11 cellular contexts compared by ENCODE assay signal in genomic region chr11:86990520-86990919, GRCh38. TPM values are rescaled to one million over a fixed set of nuclear protein-coding genes. Genes with fewer than 3 reads are reported as not detected.
DNase-seq lines count a peak whose midpoint lies in the region; FAIRE-seq and TF ChIP-seq lines count a peak whose summit lies in the region.
"Had no signal": no experiment of that assay in that cellular context is flagged by ENCODE, and none has a peak within 500 bp of the region (broad histone marks: within the 10 kb centered on the region; RNA-seq: fewer than 3 reads in every experiment).

No MANE protein-coding gene starts in this region.

- H3K27ac ChIP-seq in GM23248 (no peak overlapping the region), RWPE1 (no peak overlapping the region), trophoblast cell (ENCODE audit: low read depth, low read length) (no peak overlapping the region)

- peaks cover 15% of the 10 kb centered on the region for H3K4me1 ChIP-seq in GM23248 (ENCODE audit: insufficient read depth)
- H3K4me1 ChIP-seq in trophoblast cell (ENCODE audit: control insufficient read depth in 1 of 2, insufficient read depth in 2 of 2, low read length in 2 of 2) = peaks cover 5 to 7% of the 10 kb centered on the region in 2 experiments

- H3K79me1 ChIP-seq in trophoblast cell (ENCODE audit: low read length) = no peaks in the 10 kb centered on the region

- DNase-seq in GM23248 (peak; percentile 63), RWPE1 (ENCODE audit: low spot score) (peak; percentile 40), fibroblast of gingiva (ENCODE audit: low read depth) (peak; percentile 51), trophoblast cell (peak; percentile 70 to 89), GM19239 (ENCODE audit: insufficient read length, low spot score) (no peak), C1 segment of cervical spinal cord (lab: John Stamatoyannopoulos, UW) (no peak), NCI-H1105 treated with DMSO at 0.1 percent for 48 hours (lab: John Stamatoyannopoulos, UW) (no peak)
- DNase-seq: activated CD4-positive, alpha-beta T cell treated with anti-CD3 and anti-CD28 coated beads, Interleukin-2, amount 10 ng/mL, durations not matched to agents 24 days and 14 days; NCI-H1930 had no signal

- H4K91ac ChIP-seq in trophoblast cell (ENCODE audit: low read depth, low read length) = no peak overlapping the region

- no peak overlapping the region for H3K9ac ChIP-seq in GM23248
- H3K9ac ChIP-seq in trophoblast cell (ENCODE audit: low read length) = no peak overlapping the region

- H2BK120ac ChIP-seq in trophoblast cell (ENCODE audit: insufficient read depth, low read length, poor library complexity) = no peak overlapping the region

- no peaks in the 10 kb centered on the region for H3K27me3 ChIP-seq in GM23248 (replicated peaks; ENCODE audit: insufficient read depth)
- no peaks in the 10 kb centered on the region for H3K27me3 ChIP-seq in trophoblast cell (ENCODE audit: insufficient read depth, low read length)

- H3K4me3 ChIP-seq in GM23248 = no peak overlapping the region
- H3K4me3 ChIP-seq in trophoblast cell (ENCODE audit: low read depth, low read length) = no peak overlapping the region

- H3F3A ChIP-seq in GM23248 (ENCODE audit: insufficient read depth) = no peaks in the 10 kb centered on the region; the same call in 1 of the 2 replicates

- H2AFZ ChIP-seq in GM23248 (no peak overlapping the region), trophoblast cell (ENCODE audit: insufficient read depth, low read length, poor library complexity) (no peak overlapping the region)

- H4K8ac ChIP-seq in trophoblast cell (ENCODE audit: low read depth, low read length) = no peak overlapping the region

- H3K23ac ChIP-seq in trophoblast cell (ENCODE audit: low read length) = no peak overlapping the region

- no peak for TF ChIP-seq CTCF in RWPE1 (conservative IDR thresholded peaks at IDR 0.05; ENCODE audit: low read depth)

- FAIRE-seq in GM19239 (lab: Jason Lieb, UNC) = no peak
- FAIRE-seq: endometrium, G401.6 had no signal

- no peak overlapping the region for H3K14ac ChIP-seq in trophoblast cell (ENCODE audit: low read length)

- CTCF ChIA-PET in RWPE1 (lab: Yijun Ruan, JAX) = interaction anchor here (0.7 kb wide), 1 partner anchor 1143 kb away, joined by 3 read pairs; no protein-coding TSS in a partner anchor

- H3K36me3 ChIP-seq in GM23248 (ENCODE audit: low read depth) = no peaks in the 10 kb centered on the region
- H3K36me3 ChIP-seq in trophoblast cell (ENCODE audit: control insufficient read depth in 1 of 2, insufficient read depth in 2 of 2, low read length in 2 of 2) = no peaks in the 10 kb centered on the region

- H3K4ac ChIP-seq in trophoblast cell (ENCODE audit: low read depth, low read length) = no peak overlapping the region

- H2BK5ac ChIP-seq in trophoblast cell (ENCODE audit: low read depth, low read length, poor library complexity) = no peak overlapping the region

- no peak overlapping the region for H2BK12ac ChIP-seq in trophoblast cell (ENCODE audit: low read length)

- no peaks in the 10 kb centered on the region for H3K9me3 ChIP-seq in GM23248 (ENCODE audit: low read depth)
- no peaks in the 10 kb centered on the region for H3K9me3 ChIP-seq in trophoblast cell (ENCODE audit: insufficient read depth, low read depth, low read length)

- no peaks in the 10 kb centered on the region for H3K9me2 ChIP-seq in GM23248 (ENCODE audit: insufficient read depth)

- in situ Hi-C loops in GM23248 (cut with MboI) = loop anchor here (10.0 kb wide), 1 partner anchor 294 kb away; no protein-coding TSS in a partner anchor

- H4K12ac ChIP-seq in trophoblast cell (ENCODE audit: low read depth, low read length) = no peak overlapping the region

- H3K79me2 ChIP-seq in GM23248 (ENCODE audit: insufficient read depth) (no peaks in the 10 kb centered on the region), trophoblast cell (ENCODE audit: control insufficient read depth, insufficient read depth, low read length, poor library complexity) (no peaks in the 10 kb centered on the region)

- no peak overlapping the region for H2AK5ac ChIP-seq in trophoblast cell (ENCODE audit: low read length)

- H4K20me1 ChIP-seq in GM23248 (ENCODE audit: insufficient read depth) = no peaks in the 10 kb centered on the region

- no peak overlapping the region for H3K4me2 ChIP-seq in GM23248 (ENCODE audit: unreplicated experiment)
- H3K4me2 ChIP-seq in trophoblast cell (ENCODE audit: low read length) = no peak overlapping the region

- H3K18ac ChIP-seq in trophoblast cell (ENCODE audit: low read length) = no peak overlapping the region

- POLR2A ChIA-PET in RWPE1 (lab: Yijun Ruan, JAX; ENCODE audit: low non-redundant PET) = no interaction called here

- 18 to 20% methylated on average over 3 of the region's 3 CpGs for WGBS in GM23248 (ENCODE audit: low coverage in 1 of 2, low lambda C conversion rate in 2 of 2, missing lambda C conversion rate in 2 of 2), 2 experiments
- no CpG with 5 or more reads among the region's 3 CpGs for WGBS in trophoblast cell (ENCODE audit: extremely low coverage, insufficient coverage, insufficient read length)

RNA-seq across cellular contexts. Expression of gene FZD4, which starts 35.3 kb away (rescaled TPM):
- total RNA-seq in GM23248 (2014; rRNA removed; shearing (Covaris generic)) = 19.1 and 21.3 TPM in 2 replicates
- 7.8 and 8.3 TPM in 2 replicates for polyA plus RNA-seq in GM23248 (2016; fragmentation: Nextera tagmentation; extraction: Ambion mirVana)
- polyA plus RNA-seq in trophoblast cell (2013) = 2.8 and 3.0 TPM in 2 replicates
- total RNA-seq: activated CD4-positive, alpha-beta T cell treated with anti-CD3 and anti-CD28 coated beads, Interleukin-2, amount 10 ng/mL, durations not matched to agents 24 days and 14 days had no signal

RNA-seq across cellular contexts. Expression of gene TMEM135, which starts 47.2 kb away (rescaled TPM):
- 8.0 and 11.0 TPM in 2 replicates for total RNA-seq in GM23248 (2014; rRNA removed; shearing (Covaris generic))
- 11.9 and 12.5 TPM in 2 replicates for polyA plus RNA-seq in GM23248 (2016; fragmentation: Nextera tagmentation; extraction: Ambion mirVana)
- polyA plus RNA-seq in trophoblast cell (2013) = 16.4 and 19.8 TPM in 2 replicates

Comparison
In these comparisons a context has a peak if more than half of its experiments do, and no peak if none do; other contexts are left out.
1. DNase-seq: peak in GM23248 (single experiment), RWPE1 (single experiment), fibroblast of gingiva (single experiment) and trophoblast cell (2 of 2); none in GM19239 (single experiment), C1 segment of cervical spinal cord (0 of 14) and NCI-H1105 treated with DMSO at 0.1 percent for 48 hours (single experiment).